In the genomic region with DNA sequence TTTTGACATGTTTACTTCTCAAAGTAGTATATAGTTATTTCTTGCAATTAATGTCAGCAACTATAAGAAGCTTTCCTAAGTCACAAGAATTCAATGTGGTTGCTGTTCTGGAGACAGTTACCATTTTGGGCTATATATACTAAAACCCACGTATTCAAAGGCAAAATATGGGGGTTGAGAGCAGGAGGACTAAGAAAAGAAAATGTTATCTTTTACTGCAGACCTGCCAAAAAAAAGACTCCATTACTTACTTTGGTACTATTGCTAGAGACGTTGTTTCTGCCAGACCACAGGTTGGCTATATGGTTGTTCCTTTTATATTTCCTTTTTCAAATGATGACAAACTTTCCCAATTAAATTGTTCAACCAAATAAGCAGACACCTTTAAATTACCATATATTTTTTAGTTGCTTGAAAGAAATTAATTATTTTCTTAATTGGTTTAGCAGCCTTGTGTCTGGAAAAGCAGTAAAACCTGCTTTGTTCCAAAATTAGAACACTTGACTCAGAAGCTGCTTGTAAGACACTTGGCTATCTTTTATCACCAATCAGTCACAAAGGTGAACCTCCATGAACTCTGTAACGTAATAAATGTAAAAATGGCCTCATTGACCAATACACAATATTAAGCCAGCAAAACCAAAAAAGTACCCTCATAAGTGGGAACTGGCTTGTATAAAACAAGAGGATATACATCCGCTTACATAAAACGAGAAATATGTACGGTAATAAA, we compare ENCODE assay signal across 1 cellular context.
TF ChIP-seq lines count a peak whose summit lies in the region.

No MANE protein-coding gene starts in this region.

TF ChIP-seq in HepG2, 621 proteins besides CTCF, POLR2A, EP300 and RAD21:
- no peak for TF ChIP-seq HOXA3 (CRISPR knock-in tag; IDR thresholded peaks at IDR 0.05)
- TF ChIP-seq CREBL2 (CRISPR knock-in tag; IDR thresholded peaks at IDR 0.05; ENCODE audit: borderline replicate concordance) = no peak
- TF ChIP-seq ZNF644 (CRISPR knock-in tag; IDR thresholded peaks at IDR 0.05; ENCODE audit: low read depth) = no peak
- TF ChIP-seq, protein P1, sequence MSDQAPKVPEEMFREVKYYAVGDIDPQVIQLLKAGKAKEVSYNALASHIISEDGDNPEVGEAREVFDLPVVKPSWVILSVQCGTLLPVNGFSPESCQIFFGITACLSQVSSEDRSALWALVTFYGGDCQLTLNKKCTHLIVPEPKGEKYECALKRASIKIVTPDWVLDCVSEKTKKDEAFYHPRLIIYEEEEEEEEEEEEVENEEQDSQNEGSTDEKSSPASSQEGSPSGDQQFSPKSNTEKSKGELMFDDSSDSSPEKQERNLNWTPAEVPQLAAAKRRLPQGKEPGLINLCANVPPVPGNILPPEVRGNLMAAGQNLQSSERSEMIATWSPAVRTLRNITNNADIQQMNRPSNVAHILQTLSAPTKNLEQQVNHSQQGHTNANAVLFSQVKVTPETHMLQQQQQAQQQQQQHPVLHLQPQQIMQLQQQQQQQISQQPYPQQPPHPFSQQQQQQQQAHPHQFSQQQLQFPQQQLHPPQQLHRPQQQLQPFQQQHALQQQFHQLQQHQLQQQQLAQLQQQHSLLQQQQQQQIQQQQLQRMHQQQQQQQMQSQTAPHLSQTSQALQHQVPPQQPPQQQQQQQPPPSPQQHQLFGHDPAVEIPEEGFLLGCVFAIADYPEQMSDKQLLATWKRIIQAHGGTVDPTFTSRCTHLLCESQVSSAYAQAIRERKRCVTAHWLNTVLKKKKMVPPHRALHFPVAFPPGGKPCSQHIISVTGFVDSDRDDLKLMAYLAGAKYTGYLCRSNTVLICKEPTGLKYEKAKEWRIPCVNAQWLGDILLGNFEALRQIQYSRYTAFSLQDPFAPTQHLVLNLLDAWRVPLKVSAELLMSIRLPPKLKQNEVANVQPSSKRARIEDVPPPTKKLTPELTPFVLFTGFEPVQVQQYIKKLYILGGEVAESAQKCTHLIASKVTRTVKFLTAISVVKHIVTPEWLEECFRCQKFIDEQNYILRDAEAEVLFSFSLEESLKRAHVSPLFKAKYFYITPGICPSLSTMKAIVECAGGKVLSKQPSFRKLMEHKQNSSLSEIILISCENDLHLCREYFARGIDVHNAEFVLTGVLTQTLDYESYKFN (CRISPR knock-in tag; conservative IDR thresholded peaks at IDR 0.05) = no peak
- 0 out of 2 replicates have a peak, but pooled peaks have one; percentile 4 for TF ChIP-seq RBFOX2 (IDR thresholded peaks at IDR 0.05; ENCODE audit: low read depth, low read length)
